21 cellular contexts compared by ENCODE assay signal in the genomic region with DNA sequence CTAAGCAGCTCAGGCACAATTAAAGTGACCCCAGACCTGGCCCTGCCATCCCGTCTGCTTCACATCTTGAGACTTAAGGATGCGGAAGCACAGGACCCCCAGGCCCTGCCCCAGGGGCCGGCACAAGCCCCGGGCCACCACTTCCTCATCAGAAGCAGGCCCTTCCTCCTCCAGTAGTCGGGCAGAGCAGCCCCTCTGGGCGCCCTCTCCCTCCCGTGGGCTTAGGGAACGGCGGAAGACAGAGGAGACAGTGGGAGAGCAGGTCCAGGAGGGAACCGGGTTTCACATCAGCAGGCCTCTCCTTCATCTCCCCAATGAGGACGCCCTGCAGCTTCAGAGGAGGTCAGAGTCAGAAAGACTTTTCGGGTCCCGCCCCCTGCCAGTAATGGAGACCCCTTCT.
"Had no signal": no experiment of that assay in that cellular context is flagged by ENCODE, and none has a peak within 500 bp of the region (broad histone marks: within the 10 kb centered on the region; RNA-seq: fewer than 3 reads in every experiment).

No MANE protein-coding gene starts in this region.

- H3K4me3 ChIP-seq: MG63 had no signal

- H3K27me3 ChIP-seq: MG63 had no signal

- H3K9me3 ChIP-seq: MG63, SK-N-SH had no signal

- H3K4me2 ChIP-seq: SK-N-SH had no signal

- H3K27ac ChIP-seq: HL-60 had no signal

- H3K9ac ChIP-seq: SK-N-SH had no signal

- DNase-seq: Karpas-422, KG1, MG63, NCI-H1092, NCI-H1105 treated with DMSO at 0.1 percent for 48 hours, NCI-H1417 treated with DMSO at 0.1 percent for 48 hours, NCI-H187, NCI-H2029, NCI-H2081 treated with DMSO at 0.1 percent for 48 hours, NCI-H2171, NCI-H226, NCI-H446, NCI-H510A, NCI-H524 treated with DMSO at 0.1 percent for 48 hours, NCI-H69, NCI-H774, RPMI8226, SHP77, SK-N-SH, SW 1271 had no signal
